In genomic region chr2:165833156-165833555, GRCh38 we compare ENCODE assay signal across 16 cellular contexts. TPM values are rescaled to one million over a fixed set of nuclear protein-coding genes. Genes with fewer than 3 reads are reported as not detected.
A peak's percentile ranks its signal among the peaks of the same experiment; 100 is the strongest.
DNase-seq lines count a peak whose midpoint lies in the region; ATAC-seq and TF ChIP-seq lines count a peak whose summit lies in the region.
"Had no signal": no experiment of that assay in that cellular context is flagged by ENCODE, and none has a peak within 500 bp of the region (broad histone marks: within the 10 kb centered on the region; RNA-seq: fewer than 3 reads in every experiment).

No MANE protein-coding gene starts in this region.

- peak overlapping the region; percentile 9 for H3K27ac Mint-ChIP-seq in MCF 10A (ENCODE audit: low read depth, unreplicated experiment)
- H3K27ac Mint-ChIP-seq: activated T-helper 1 cell treated with anti-CD3 and anti-CD28 coated beads, Interleukin-12 subunit alpha, Interleukin-12 subunit beta, Interleukin-2, Interleukin-4 antibody, amounts not matched to agents 30 ng/mL and 10 ng/mL and 1 ng/mL, durations not matched to agents 14 hours and 24 hours and 36 hours; endodermal cell had no signal

- CTCF ChIA-PET in MCF 10A (lab: Yijun Ruan, JAX): no interaction called here

- peak; percentile 52 for DNase-seq in AG08395 (ENCODE audit: low spot score)
- DNase-seq in HS-5 (ENCODE audit: low read depth): peak; percentile 41
- peak; percentile 74 for DNase-seq in MCF 10A (ENCODE audit: unreplicated experiment)
- peak; percentile 65 for DNase-seq in islet precursor cell
- DNase-seq in stimulated activated CD4-positive, alpha-beta T cell treated with anti-CD3 and anti-CD28 coated beads, Interleukin-1b, Interleukin-23, amount 100 ng/mL, for 48 hours: no peak
- no peak for DNase-seq in MG63
- DNase-seq: AML-193, body of pancreas, DMS79 treated with DMSO at 0.1 percent for 48 hours, endodermal cell, NCI-H2081, T-helper 1 cell, upper lobe of left lung had no signal

- H3K9me3 Mint-ChIP-seq in MCF 10A (ENCODE audit: unreplicated experiment): no peaks in the 10 kb centered on the region
- H3K9me3 Mint-ChIP-seq: activated T-helper 1 cell treated with anti-CD3 and anti-CD28 coated beads, Interleukin-12 subunit alpha, Interleukin-12 subunit beta, Interleukin-2, Interleukin-4 antibody, amounts not matched to agents 30 ng/mL and 10 ng/mL and 1 ng/mL, durations not matched to agents 14 hours and 24 hours and 36 hours; endodermal cell had no signal

- no TSS peak for BruUV-seq in MCF 10A (replicated peaks; lab: Mats Ljungman, UMichigan)

- H3K36me3 ChIP-seq in MG63: no peaks in the 10 kb centered on the region
- H3K36me3 ChIP-seq: upper lobe of left lung had no signal

- H3K4me3 Mint-ChIP-seq in MCF 10A (ENCODE audit: unreplicated experiment): no peak overlapping the region
- H3K4me3 Mint-ChIP-seq: activated T-helper 1 cell treated with anti-CD3 and anti-CD28 coated beads, Interleukin-12 subunit alpha, Interleukin-12 subunit beta, Interleukin-2, Interleukin-4 antibody, amounts not matched to agents 30 ng/mL and 10 ng/mL and 1 ng/mL, durations not matched to agents 14 hours and 24 hours and 36 hours; endodermal cell had no signal

- H3K9me3 ChIP-seq in MG63: no peaks in the 10 kb centered on the region
- H3K9me3 ChIP-seq: body of pancreas, upper lobe of left lung had no signal

- intact Hi-C loops in MCF 10A (cut with micrococcal nuclease): no loop called here

- no peak for TF ChIP-seq CTCF in MCF 10A (IDR thresholded peaks at IDR 0.05; ENCODE audit: unreplicated experiment)

- H3K4me1 Mint-ChIP-seq in MCF 10A (ENCODE audit: insufficient read depth, unreplicated experiment): peaks cover 10% of the 10 kb centered on the region
- H3K4me1 Mint-ChIP-seq: endodermal cell had no signal

- H3K27me3 Mint-ChIP-seq in MCF 10A (ENCODE audit: insufficient read depth, unreplicated experiment): no peaks in the 10 kb centered on the region

- POLR2A ChIA-PET in MCF 10A (lab: Yijun Ruan, JAX): interaction anchor here (1.3 kb wide), 1 partner anchor 39 kb away, joined by 5 read pairs; the partner anchor contains the start of gene GALNT3

- no peak overlapping the region for H3K4me3 ChIP-seq in MG63
- H3K4me3 ChIP-seq: body of pancreas, upper lobe of left lung had no signal

- ATAC-seq in HG03469 (IDR thresholded peaks at IDR 0.05; ENCODE audit: unreplicated experiment): no peak
- ATAC-seq in GM21360 (IDR thresholded peaks at IDR 0.05; ENCODE audit: unreplicated experiment): no peak
- ATAC-seq: body of pancreas had no signal

- no peaks in the 10 kb centered on the region for H3K27me3 ChIP-seq in MG63
- H3K27me3 ChIP-seq: body of pancreas, upper lobe of left lung had no signal

- H3K36me3 Mint-ChIP-seq in MCF 10A (ENCODE audit: insufficient read depth, unreplicated experiment): no peaks in the 10 kb centered on the region

RNA-seq across cellular contexts. Expression of gene GALNT3, which starts 39.1 kb away (rescaled TPM):
- 20.2 and 24.2 TPM in 2 replicates for total RNA-seq in MCF 10A (2022)
- total RNA-seq in MG63 (2014; rRNA removed; shearing (Covaris generic); ENCODE audit: low replicate concordance): 1.3 and 7.7 TPM in 2 replicates

Comparison
In these comparisons a context has a peak if more than half of its experiments do, and no peak if none do; other contexts are left out.
1. DNase-seq: peak in AG08395 (single experiment), HS-5 (single experiment), MCF 10A (single experiment) and islet precursor cell (single experiment); none in stimulated activated CD4-positive, alpha-beta T cell treated with anti-CD3 and anti-CD28 coated beads, Interleukin-1b, Interleukin-23, amount 100 ng/mL, for 48 hours (single experiment) and MG63 (single experiment).